12 cellular contexts compared by ENCODE assay signal in genomic region chr5:181088289-181088688, GRCh38. TPM values are rescaled to one million over a fixed set of nuclear protein-coding genes. Genes with fewer than 3 reads are reported as not detected.
DNase-seq lines count a peak whose midpoint lies in the region; ATAC-seq and TF ChIP-seq lines count a peak whose summit lies in the region.
"Had no signal": no experiment of that assay in that cellular context is flagged by ENCODE, and none has a peak within 500 bp of the region (broad histone marks: within the 10 kb centered on the region; RNA-seq: fewer than 3 reads in every experiment).

No MANE protein-coding gene starts in this region.

- POLR2A ChIA-PET in OCI-LY7 (lab: Charles Lee), result no interaction called here
- POLR2A ChIA-PET in naive thymus-derived CD4-positive, alpha-beta T cell (lab: Charles Lee), result no interaction called here
- POLR2A ChIA-PET in CD8-positive, alpha-beta memory T cell (lab: Charles Lee), result no interaction called here

- H3K27me3 ChIP-seq in GM06990 (replicated peaks; ENCODE audit: control insufficient read depth, insufficient read depth, low read length) (no peaks in the 10 kb centered on the region; the same call in 1 of the 2 replicates), spleen (replicated peaks in 1 of 7) (peaks cover 0 to 59% (median 7%) of the 10 kb centered on the region in 7 donors)
- H3K27me3 ChIP-seq in naive thymus-derived CD4-positive, alpha-beta T cell (ENCODE audit: control insufficient read depth in 2 of 2, insufficient read depth in 2 of 2, low read length in 2 of 2), result peaks cover 0 to 3% of the 10 kb centered on the region in 2 donors
- peaks cover 7% of the 10 kb centered on the region for H3K27me3 ChIP-seq in CD8-positive, alpha-beta memory T cell (ENCODE audit: insufficient read depth, low read length, poor library complexity, severe bottlenecking)

- peak; percentile 39 for TF ChIP-seq CTCF in GM06990 (IDR thresholded peaks at IDR 0.05; ENCODE audit: insufficient read depth, low read length, poor library complexity, severe bottlenecking)
- TF ChIP-seq CTCF in OCI-LY7 (conservative IDR thresholded peaks at IDR 0.05; ENCODE audit: low read length), result peak; percentile 75
- peak; percentile 32 for TF ChIP-seq CTCF in fibroblast of pulmonary artery (IDR thresholded peaks at IDR 0.05; ENCODE audit: low read length, missing control alignments)
- TF ChIP-seq CTCF in spleen (IDR thresholded peaks at IDR 0.05 in 8 of 11, conservative IDR thresholded peaks at IDR 0.05 in 3 of 11), result peak in 1 of 11 experiments; percentile 9

- H3K27me3 Mint-ChIP-seq in naive thymus-derived CD4-positive, alpha-beta T cell, result peaks cover 30 to 63% (median 41%) of the 10 kb centered on the region in 5 donors
- peaks cover 19 to 34% of the 10 kb centered on the region in 2 donors for H3K27me3 Mint-ChIP-seq in CD8-positive, alpha-beta memory T cell

- 0 out of 2 replicates have a peak, but pooled peaks cover 5% of the 10 kb centered on the region for H3K9me3 ChIP-seq in OCI-LY7 (ENCODE audit: low read length)
- no peaks in the 10 kb centered on the region for H3K9me3 ChIP-seq in naive thymus-derived CD4-positive, alpha-beta T cell (ENCODE audit: control insufficient read depth in 2 of 3, low read length in 3 of 3)
- H3K9me3 ChIP-seq in CD8-positive, alpha-beta memory T cell (ENCODE audit: low read length), result no peaks in the 10 kb centered on the region
- H3K9me3 ChIP-seq in spleen, result no peaks in the 10 kb centered on the region

- H3K9me3 Mint-ChIP-seq in naive thymus-derived CD4-positive, alpha-beta T cell, result peaks cover 0 to 1% (median 0%) of the 10 kb centered on the region in 11 donors
- no peaks in the 10 kb centered on the region for H3K9me3 Mint-ChIP-seq in CD8-positive, alpha-beta memory T cell

- H3K36me3 Mint-ChIP-seq in naive thymus-derived CD4-positive, alpha-beta T cell, result peaks cover 0 to 1% (median 0%) of the 10 kb centered on the region in 5 donors
- H3K36me3 Mint-ChIP-seq in CD8-positive, alpha-beta memory T cell, result no peaks in the 10 kb centered on the region
- H3K36me3 Mint-ChIP-seq: activated naive CD8-positive, alpha-beta T cell had no signal

- H3K79me2 ChIP-seq in OCI-LY7 (ENCODE audit: insufficient read depth, low read depth, low read length), result no peaks in the 10 kb centered on the region

- WGBS in spleen, 5 donors, result 62 to 68% (median 63%) methylated on average over 10 of the region's 10 CpGs

- H3K4me1 ChIP-seq in OCI-LY7 (ENCODE audit: insufficient read depth, low read length, poor library complexity, severe bottlenecking) (no peaks in the 10 kb centered on the region), spleen (no peaks in the 10 kb centered on the region)
- no peaks in the 10 kb centered on the region for H3K4me1 ChIP-seq in naive thymus-derived CD4-positive, alpha-beta T cell (ENCODE audit: control insufficient read depth in 2 of 2, insufficient read depth in 2 of 2, low read length in 2 of 2)
- no peaks in the 10 kb centered on the region for H3K4me1 ChIP-seq in CD8-positive, alpha-beta memory T cell (ENCODE audit: insufficient read depth, low read length)

- no peak overlapping the region for H3K4me3 Mint-ChIP-seq in naive thymus-derived CD4-positive, alpha-beta T cell
- H3K4me3 Mint-ChIP-seq in CD8-positive, alpha-beta memory T cell, result no peak overlapping the region
- H3K4me3 Mint-ChIP-seq: activated naive CD8-positive, alpha-beta T cell; T-helper 17 cell had no signal

- TF ChIP-seq POLR2A in spleen (IDR thresholded peaks at IDR 0.05), result no peak

- no peaks in the 10 kb centered on the region for H4K20me1 ChIP-seq in OCI-LY7 (ENCODE audit: insufficient read depth, low read length)

- H3K27ac ChIP-seq in OCI-LY7 (ENCODE audit: low read depth, low read length, poor library complexity, severe bottlenecking) (no peak overlapping the region), spleen (no peak overlapping the region)
- no peak overlapping the region for H3K27ac ChIP-seq in naive thymus-derived CD4-positive, alpha-beta T cell (ENCODE audit: low read depth, low read length)
- H3K27ac ChIP-seq in CD8-positive, alpha-beta memory T cell (ENCODE audit: low read depth, low read length), result no peak overlapping the region

- H3K4me1 Mint-ChIP-seq in naive thymus-derived CD4-positive, alpha-beta T cell, result no peaks in the 10 kb centered on the region
- H3K4me1 Mint-ChIP-seq in CD8-positive, alpha-beta memory T cell, result peaks cover 0 to 3% (median 0%) of the 10 kb centered on the region in 3 donors

- no TSS peak for BruUV-seq in OCI-LY7 (replicated peaks; lab: Mats Ljungman, UMichigan)

- H3K27ac Mint-ChIP-seq in naive thymus-derived CD4-positive, alpha-beta T cell, result no peak overlapping the region
- no peak overlapping the region for H3K27ac Mint-ChIP-seq in CD8-positive, alpha-beta memory T cell
- H3K27ac Mint-ChIP-seq: activated naive CD8-positive, alpha-beta T cell; T-helper 17 cell had no signal

- H3K36me3 ChIP-seq in GM06990 (ENCODE audit: control insufficient read depth, insufficient read depth, low read length), result no peaks in the 10 kb centered on the region
- H3K36me3 ChIP-seq in OCI-LY7 (ENCODE audit: insufficient read depth, low read length), result no peaks in the 10 kb centered on the region
- no peaks in the 10 kb centered on the region for H3K36me3 ChIP-seq in naive thymus-derived CD4-positive, alpha-beta T cell (ENCODE audit: control insufficient read depth in 2 of 3, insufficient read depth in 3 of 3, low read length in 3 of 3)
- H3K36me3 ChIP-seq in CD8-positive, alpha-beta memory T cell (ENCODE audit: insufficient read depth, low read length), result no peaks in the 10 kb centered on the region
- no peaks in the 10 kb centered on the region for H3K36me3 ChIP-seq in spleen

- CTCF ChIA-PET in OCI-LY7 (lab: Charles Lee; ENCODE audit: unreplicated experiment), result no interaction called here
- CTCF ChIA-PET in naive thymus-derived CD4-positive, alpha-beta T cell (lab: Charles Lee), result no interaction called here
- CTCF ChIA-PET in CD8-positive, alpha-beta memory T cell (lab: Charles Lee), result no interaction called here

- intact Hi-C loops in OCI-LY7 (cut with micrococcal nuclease; ENCODE audit: unreplicated experiment), result no loop called here
- intact Hi-C loops in naive thymus-derived CD4-positive, alpha-beta T cell (cut with micrococcal nuclease), result no loop called here
- intact Hi-C loops in spleen (cut with DNase I; ENCODE audit: low total_unique reads), result no loop called here

- peak; percentile 16 for DNase-seq in ACHN
- DNase-seq in GM06990 (ENCODE audit: extremely low read depth, insufficient read length), result no peak
- DNase-seq in OCI-LY7 (ENCODE audit: low spot score), result peak; percentile 54
- DNase-seq in fibroblast of pulmonary artery (ENCODE audit: low read depth), result no peak
- DNase-seq in naive thymus-derived CD4-positive, alpha-beta T cell, result no peak
- no peak for DNase-seq in ureter (ENCODE audit: low spot score)
- no peak for DNase-seq in CD8-positive, alpha-beta memory T cell
- DNase-seq in spleen, result no peak
- DNase-seq: hypothalamus; stimulated activated naive CD4-positive, alpha-beta T cell treated with Interleukin-2 at 50 U/mL for 16 hours; T-helper 17 cell had no signal

- no peak overlapping the region for H2AFZ ChIP-seq in OCI-LY7 (ENCODE audit: low read length)

- no peak for ATAC-seq in naive thymus-derived CD4-positive, alpha-beta T cell
- ATAC-seq: T-helper 17 cell had no signal

- no peaks in the 10 kb centered on the region for H3K9me2 ChIP-seq in OCI-LY7 (ENCODE audit: insufficient read depth, low read length)

- H3K4me2 ChIP-seq in OCI-LY7 (ENCODE audit: low read length), result no peak overlapping the region

- in situ Hi-C loops in ACHN (cut with HindIII; ENCODE audit: low pct_ligation_motif_present, low pct_unique_long_range_greater_than_20kb, low sequenced_read_pairs), result no loop called here

- H3K4me3 ChIP-seq in GM06990 (replicated peaks; ENCODE audit: low read depth, low read length), result no peak overlapping the region
- H3K4me3 ChIP-seq in OCI-LY7 (ENCODE audit: low read depth, low read length, poor library complexity, severe bottlenecking), result no peak overlapping the region
- H3K4me3 ChIP-seq in fibroblast of pulmonary artery (replicated peaks; ENCODE audit: low read depth, low read length), result no peak overlapping the region
- no peak overlapping the region for H3K4me3 ChIP-seq in naive thymus-derived CD4-positive, alpha-beta T cell (ENCODE audit: low read length)
- no peak overlapping the region for H3K4me3 ChIP-seq in CD8-positive, alpha-beta memory T cell (ENCODE audit: low read length)
- H3K4me3 ChIP-seq in spleen, result no peak overlapping the region

RNA-seq across cellular contexts. Expression of gene OR2V1, which starts 42.7 kb away (rescaled TPM):
- not detected in 2 replicates for total RNA-seq in OCI-LY7 (2014; rRNA removed; shearing (Covaris generic))
- total RNA-seq in OCI-LY7 (2022) (not detected in 2 replicates), ureter (not detected), spleen (not detected)
- not detected for total RNA-seq in naive thymus-derived CD4-positive, alpha-beta T cell
- not detected for polyA plus RNA-seq in naive thymus-derived CD4-positive, alpha-beta T cell
- not detected for total RNA-seq in CD8-positive, alpha-beta memory T cell
- polyA plus RNA-seq in CD8-positive, alpha-beta memory T cell, result not detected
- polyA plus RNA-seq in spleen, result not detected
- total RNA-seq: T-helper 17 cell had no signal

RNA-seq across cellular contexts. Expression of gene BTNL9, which starts 48.2 kb away (rescaled TPM):
- total RNA-seq in OCI-LY7 (2014; rRNA removed; shearing (Covaris generic)), result 162 and 188 TPM in 2 replicates
- 219 and 232 TPM in 2 replicates for total RNA-seq in OCI-LY7 (2022)
- 1 to 10 TPM in 1 of 5 experiments, not detected in 4; 1.6 TPM for total RNA-seq in naive thymus-derived CD4-positive, alpha-beta T cell
- polyA plus RNA-seq in naive thymus-derived CD4-positive, alpha-beta T cell, result not detected
- total RNA-seq in ureter, result 26.0 TPM
- total RNA-seq in CD8-positive, alpha-beta memory T cell, result not detected
- not detected for polyA plus RNA-seq in CD8-positive, alpha-beta memory T cell
- 100 to 1,000 TPM in 1 of 7 donors, 10 to 100 TPM in 6; 41.6 to 123 (median 86.3) TPM for total RNA-seq in spleen
- 10 to 100 TPM; 17.2 to 91.1 (median 32.6) TPM for polyA plus RNA-seq in spleen

RNA-seq across cellular contexts. Expression of gene OR2V2, which starts 59.1 kb away (rescaled TPM):
- 0.06 and 0.23 TPM in 2 replicates for total RNA-seq in OCI-LY7 (2014; rRNA removed; shearing (Covaris generic))
- total RNA-seq in OCI-LY7 (2022), result not detected in 2 replicates
- total RNA-seq in naive thymus-derived CD4-positive, alpha-beta T cell, result not detected
- not detected for polyA plus RNA-seq in naive thymus-derived CD4-positive, alpha-beta T cell
- total RNA-seq in ureter, result not detected
- not detected for total RNA-seq in CD8-positive, alpha-beta memory T cell
- polyA plus RNA-seq in CD8-positive, alpha-beta memory T cell, result not detected
- not detected for total RNA-seq in spleen
- not detected for polyA plus RNA-seq in spleen
- total RNA-seq: T-helper 17 cell had no signal

Comparison
In these comparisons a context has a peak if more than half of its experiments do, and no peak if none do; other contexts are left out.
1. DNase-seq: peak in ACHN (single experiment) and OCI-LY7 (single experiment); none in GM06990 (single experiment), fibroblast of pulmonary artery (single experiment), naive thymus-derived CD4-positive, alpha-beta T cell (0 of 9), ureter (single experiment), CD8-positive, alpha-beta memory T cell (0 of 5) and spleen (single experiment).
2. RNA of gene BTNL9, which starts 48.2 kb away (total RNA-seq): 162 to 232 TPM in OCI-LY7, 41.6 to 123 TPM in spleen and 26.0 TPM in ureter (single experiment); 1.6 TPM in naive thymus-derived CD4-positive, alpha-beta T cell and not detected in CD8-positive, alpha-beta memory T cell; every median in the first group is over 10 times any median in the second.